16 cellular contexts compared by ENCODE assay signal in the genomic region with DNA sequence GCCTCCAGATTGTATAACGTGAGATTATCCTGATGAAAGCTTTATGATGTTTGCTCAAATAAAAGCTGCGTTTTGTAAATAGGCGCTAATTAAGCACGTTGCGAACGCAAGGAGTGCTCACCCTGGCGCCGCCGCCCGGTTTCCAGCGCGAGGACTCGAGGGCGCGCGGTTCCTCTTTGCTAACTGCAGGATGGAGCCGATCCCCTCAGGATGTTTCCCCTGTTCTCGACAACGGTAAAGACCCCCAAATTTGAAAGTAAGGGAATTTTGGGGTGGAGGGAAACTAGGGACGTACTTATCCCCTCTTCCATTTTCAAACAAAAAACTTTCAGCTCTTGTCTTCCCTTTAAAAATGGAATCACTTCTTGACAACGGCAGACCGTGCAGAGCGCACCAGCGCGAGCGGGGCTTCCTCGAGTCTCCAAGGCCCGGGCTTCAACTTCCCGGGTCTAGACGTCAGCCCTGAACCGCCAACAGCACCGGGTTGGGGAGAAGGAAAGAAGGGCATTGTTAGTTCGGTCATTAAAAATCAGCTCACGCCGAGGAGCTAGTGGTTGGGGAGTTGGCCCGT. TPM values are rescaled to one million over a fixed set of nuclear protein-coding genes. Genes with fewer than 3 reads are reported as not detected.
DNase-seq lines count a peak whose midpoint lies in the region; ATAC-seq lines count a peak whose summit lies in the region.
"Had no signal": no experiment of that assay in that cellular context is flagged by ENCODE, and none has a peak within 500 bp of the region (broad histone marks: within the 10 kb centered on the region; RNA-seq: fewer than 3 reads in every experiment).

No MANE protein-coding gene starts in this region.

- H3K9ac ChIP-seq in SK-N-MC (ENCODE audit: insufficient read length): no peak overlapping the region
- H3K9ac ChIP-seq in iPS-15b (ENCODE audit: low read depth, low read length): no peak overlapping the region

- no peak for ATAC-seq in stimulated activated naive B cell treated with anti-CD40 and anti-IgM and Interleukin-4, amounts not matched to agents 10 μg/mL and 1 μg/mL and 100 μg/mL, for 72 hours (replicated peaks)
- ATAC-seq in GM21723 (IDR thresholded peaks at IDR 0.05; ENCODE audit: unreplicated experiment) (no peak), Right ventricle myocardium inferior (no peak)
- ATAC-seq: effector memory CD8-positive, alpha-beta T cell; stimulated activated memory B cell treated with anti-CD40 and anti-IgM and Interleukin-4, amounts not matched to agents 10 μg/mL and 1 μg/mL and 100 μg/mL, for 72 hours had no signal

- H3K27ac ChIP-seq in SK-N-MC: no peak overlapping the region

- peaks cover 87% of the 10 kb centered on the region for H3K27me3 ChIP-seq in iPS-15b (ENCODE audit: control insufficient read depth, insufficient read depth, low read length)

- H3K4me1 Mint-ChIP-seq in activated naive CD4-positive, alpha-beta T cell treated with anti-CD3 and anti-CD28 coated beads, Interleukin-2, amount 10 ng/mL, durations not matched to agents 7 days and 5 days: peaks cover 5% of the 10 kb centered on the region
- H3K4me1 Mint-ChIP-seq in stimulated activated naive B cell treated with anti-CD40 and anti-IgM and Interleukin-4, amounts not matched to agents 10 μg/mL and 1 μg/mL and 100 μg/mL, for 72 hours: peaks cover 5 to 17% of the 10 kb centered on the region in 2 donors

- H3K4me1 ChIP-seq in iPS-15b (ENCODE audit: control insufficient read depth, insufficient read depth, low read length): peaks cover 22% of the 10 kb centered on the region

- CTCF ChIA-PET in activated naive CD4-positive, alpha-beta T cell treated with anti-CD3 and anti-CD28 coated beads, Interleukin-2, amount 10 ng/mL, durations not matched to agents 7 days and 5 days (lab: Charles Lee): interaction anchor here (1.4 kb wide), 1 partner anchor 9 kb away, joined by 4 read pairs; no protein-coding TSS in a partner anchor

- H3K4me3 ChIP-seq in SK-N-MC: peak overlapping the region; percentile 80
- peak overlapping the region; percentile 41 for H3K4me3 ChIP-seq in iPS-15b (ENCODE audit: low read depth, low read length)

- H3K36me3 Mint-ChIP-seq in activated naive CD4-positive, alpha-beta T cell treated with anti-CD3 and anti-CD28 coated beads, Interleukin-2, amount 10 ng/mL, durations not matched to agents 7 days and 5 days: peaks cover 8% of the 10 kb centered on the region
- H3K36me3 Mint-ChIP-seq in stimulated activated naive B cell treated with anti-CD40 and anti-IgM and Interleukin-4, amounts not matched to agents 10 μg/mL and 1 μg/mL and 100 μg/mL, for 72 hours: peaks cover 0 to 3% of the 10 kb centered on the region in 2 donors
- H3K36me3 Mint-ChIP-seq: stimulated activated memory B cell treated with anti-CD40 and anti-IgM and Interleukin-4, amounts not matched to agents 10 μg/mL and 1 μg/mL and 100 μg/mL, for 72 hours had no signal

- intact Hi-C loops in Right ventricle myocardium inferior (cut with DNase I): no loop called here

- DNase-seq in activated naive CD4-positive, alpha-beta T cell treated with anti-CD3 and anti-CD28 coated beads, Interleukin-2, amount 10 ng/mL, durations not matched to agents 7 days and 5 days: no peak
- DNase-seq in activated naive CD4-positive, alpha-beta T cell (lab: John Stamatoyannopoulos, UW): no peak
- DNase-seq in SK-N-MC (ENCODE audit: low read depth, low spot score) (no peak), NCI-H1694 treated with DMSO at 0.1 percent for 48 hours (lab: John Stamatoyannopoulos, UW) (no peak), Right ventricle myocardium inferior (ENCODE audit: missing footprints) (no peak)
- DNase-seq in stimulated activated naive B cell treated with anti-CD40 and anti-IgM and Interleukin-4, amounts not matched to agents 10 μg/mL and 1 μg/mL and 100 μg/mL, for 72 hours: no peak
- DNase-seq: effector memory CD8-positive, alpha-beta T cell; GDM1; NCI-H2107 had no signal

- peak overlapping the region; percentile 81 for H3K27ac Mint-ChIP-seq in activated naive CD4-positive, alpha-beta T cell treated with anti-CD3 and anti-CD28 coated beads, Interleukin-2, amount 10 ng/mL, durations not matched to agents 7 days and 5 days
- peak overlapping the region; percentile 94 for H3K27ac Mint-ChIP-seq in stimulated activated naive B cell treated with anti-CD40 and anti-IgM and Interleukin-4, amounts not matched to agents 10 μg/mL and 1 μg/mL and 100 μg/mL, for 72 hours
- H3K27ac Mint-ChIP-seq: B cell; effector memory CD8-positive, alpha-beta T cell; progenitor cell of endocrine pancreas; stimulated activated memory B cell treated with anti-CD40 and anti-IgM and Interleukin-4, amounts not matched to agents 10 μg/mL and 1 μg/mL and 100 μg/mL, for 72 hours had no signal

- H3K4me3 Mint-ChIP-seq in activated naive CD4-positive, alpha-beta T cell treated with anti-CD3 and anti-CD28 coated beads, Interleukin-2, amount 10 ng/mL, durations not matched to agents 7 days and 5 days: no peak overlapping the region
- peak overlapping the region; percentile 29 to 30 for H3K4me3 Mint-ChIP-seq in stimulated activated naive B cell treated with anti-CD40 and anti-IgM and Interleukin-4, amounts not matched to agents 10 μg/mL and 1 μg/mL and 100 μg/mL, for 72 hours
- H3K4me3 Mint-ChIP-seq: B cell; effector memory CD8-positive, alpha-beta T cell; stimulated activated memory B cell treated with anti-CD40 and anti-IgM and Interleukin-4, amounts not matched to agents 10 μg/mL and 1 μg/mL and 100 μg/mL, for 72 hours had no signal

- H3K9me3 Mint-ChIP-seq in activated naive CD4-positive, alpha-beta T cell treated with anti-CD3 and anti-CD28 coated beads, Interleukin-2, amount 10 ng/mL, durations not matched to agents 7 days and 5 days: no peaks in the 10 kb centered on the region
- no peaks in the 10 kb centered on the region for H3K9me3 Mint-ChIP-seq in stimulated activated naive B cell treated with anti-CD40 and anti-IgM and Interleukin-4, amounts not matched to agents 10 μg/mL and 1 μg/mL and 100 μg/mL, for 72 hours
- H3K9me3 Mint-ChIP-seq: effector memory CD8-positive, alpha-beta T cell; stimulated activated memory B cell treated with anti-CD40 and anti-IgM and Interleukin-4, amounts not matched to agents 10 μg/mL and 1 μg/mL and 100 μg/mL, for 72 hours had no signal

- H3K36me3 ChIP-seq in SK-N-MC (ENCODE audit: insufficient read depth, low read length) (no peaks in the 10 kb centered on the region), iPS-15b (ENCODE audit: control insufficient read depth, insufficient read depth, low read length) (no peaks in the 10 kb centered on the region)

- peaks cover 93% of the 10 kb centered on the region for H3K27me3 Mint-ChIP-seq in activated naive CD4-positive, alpha-beta T cell treated with anti-CD3 and anti-CD28 coated beads, Interleukin-2, amount 10 ng/mL, durations not matched to agents 7 days and 5 days
- H3K27me3 Mint-ChIP-seq in stimulated activated naive B cell treated with anti-CD40 and anti-IgM and Interleukin-4, amounts not matched to agents 10 μg/mL and 1 μg/mL and 100 μg/mL, for 72 hours: peaks cover 54 to 78% of the 10 kb centered on the region in 2 donors

- H3K9me3 ChIP-seq in SK-N-MC (ENCODE audit: low read depth, low read length): no peaks in the 10 kb centered on the region
- H3K9me3 ChIP-seq in iPS-15b (ENCODE audit: control insufficient read depth, insufficient read depth, low read length): no peaks in the 10 kb centered on the region

RNA-seq across cellular contexts. Expression of a gene that starts 1.1 kb away (rescaled TPM):
- total RNA-seq in Right ventricle myocardium inferior: not detected
- total RNA-seq: B cell; liver; progenitor cell of endocrine pancreas; T-helper 1 cell treated with Interleukin-12 subunit alpha and Interleukin-12 subunit beta and Interleukin-4 antibody, amounts not matched to agents 30 ng/mL and 1 ng/mL, for 36 hours had no signal
